23 cellular contexts compared by ENCODE assay signal in the genomic region with DNA sequence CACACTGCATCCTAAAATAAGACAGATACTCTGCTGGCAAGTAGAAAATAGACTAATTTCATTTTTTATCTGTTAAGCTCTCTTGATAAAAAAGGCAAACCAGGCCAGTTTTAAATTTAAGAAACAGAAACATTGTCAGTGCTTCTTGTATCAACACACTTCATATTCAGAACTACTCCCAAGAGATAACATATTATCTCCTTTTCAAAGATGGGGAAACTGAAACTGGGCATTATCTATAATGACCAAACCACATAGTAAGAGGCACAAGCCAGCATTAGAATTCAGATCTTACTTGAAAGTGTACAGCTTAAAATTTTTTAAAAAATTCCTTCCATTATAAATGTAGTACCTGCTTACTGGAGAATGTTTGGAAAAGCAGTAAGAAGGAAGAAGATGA.
"Had no signal": no experiment of that assay in that cellular context is flagged by ENCODE, and none has a peak within 500 bp of the region (broad histone marks: within the 10 kb centered on the region; RNA-seq: fewer than 3 reads in every experiment).

No MANE protein-coding gene starts in this region.

- ATAC-seq: gastrocnemius medialis; heart right ventricle; left lobe of liver; naive thymus-derived CD4-positive, alpha-beta T cell; psoas muscle; sciatic nerve; stimulated activated memory B cell treated with anti-CD40 and anti-IgM and Interleukin-4, amounts not matched to agents 10 μg/mL and 1 μg/mL and 100 μg/mL, for 72 hours; stimulated activated naive CD8-positive, alpha-beta T cell treated with anti-CD3 and anti-CD28 coated beads, Interleukin-15, amount 100 ng/mL, for 72 hours had no signal

- H3K4me1 ChIP-seq: esophagus muscularis mucosa, gastrocnemius medialis, heart right ventricle, psoas muscle, spleen, testis had no signal

- DNase-seq: cortex of kidney; dorsolateral prefrontal cortex; effector CD8-positive, alpha-beta T cell; gastrocnemius medialis; heart right ventricle; hypothalamus; islet precursor cell; mammary epithelial cell; naive thymus-derived CD4-positive, alpha-beta T cell; nephron progenitor cell; psoas muscle; retina; spleen; stimulated activated CD4-positive, alpha-beta T cell treated with anti-CD3 and anti-CD28 coated beads, Interleukin-15, amount 100 ng/mL, for 24 hours; stimulated activated CD4-positive, alpha-beta T cell treated with anti-CD3 and anti-CD28 coated beads, Interleukin-1b, Interleukin-23, amount 100 ng/mL, for 48 hours; stimulated activated CD4-positive, alpha-beta T cell treated with anti-CD3 and anti-CD28 coated beads, Interleukin-4, amount 100 ng/mL, for 24 hours; stimulated activated naive CD8-positive, alpha-beta T cell treated with anti-CD3 and anti-CD28 coated beads, Interleukin-15, amount 100 ng/mL, for 72 hours; testis; trophoblast cell had no signal

- H3K4me3 ChIP-seq: dorsolateral prefrontal cortex, esophagus muscularis mucosa, gastrocnemius medialis, heart right ventricle, psoas muscle, spleen, testis had no signal

- H3K9me3 ChIP-seq: esophagus muscularis mucosa, gastrocnemius medialis, heart right ventricle, psoas muscle, spleen, testis had no signal

- H3K9me3 Mint-ChIP-seq: naive thymus-derived CD4-positive, alpha-beta T cell; nephron progenitor cell; stimulated activated memory B cell treated with anti-CD40 and anti-IgM and Interleukin-4, amounts not matched to agents 10 μg/mL and 1 μg/mL and 100 μg/mL, for 72 hours; stimulated activated naive CD8-positive, alpha-beta T cell treated with anti-CD3 and anti-CD28 coated beads, Interleukin-15, amount 100 ng/mL, for 72 hours had no signal

- H3K4me3 Mint-ChIP-seq: naive thymus-derived CD4-positive, alpha-beta T cell; nephron progenitor cell; stimulated activated memory B cell treated with anti-CD40 and anti-IgM and Interleukin-4, amounts not matched to agents 10 μg/mL and 1 μg/mL and 100 μg/mL, for 72 hours; stimulated activated naive CD8-positive, alpha-beta T cell treated with anti-CD3 and anti-CD28 coated beads, Interleukin-15, amount 100 ng/mL, for 72 hours had no signal

- H3K27ac ChIP-seq: dorsolateral prefrontal cortex, esophagus muscularis mucosa, gastrocnemius medialis, heart right ventricle, psoas muscle, spleen, testis had no signal

- H3K27ac Mint-ChIP-seq: nephron progenitor cell; stimulated activated memory B cell treated with anti-CD40 and anti-IgM and Interleukin-4, amounts not matched to agents 10 μg/mL and 1 μg/mL and 100 μg/mL, for 72 hours had no signal

- H3K27me3 Mint-ChIP-seq: naive thymus-derived CD4-positive, alpha-beta T cell; stimulated activated memory B cell treated with anti-CD40 and anti-IgM and Interleukin-4, amounts not matched to agents 10 μg/mL and 1 μg/mL and 100 μg/mL, for 72 hours; stimulated activated naive CD8-positive, alpha-beta T cell treated with anti-CD3 and anti-CD28 coated beads, Interleukin-15, amount 100 ng/mL, for 72 hours had no signal

- H3K4me1 Mint-ChIP-seq: nephron progenitor cell had no signal

- H3K27me3 ChIP-seq: dorsolateral prefrontal cortex, esophagus muscularis mucosa, gastrocnemius medialis, heart right ventricle, spleen, testis had no signal
